Comparison of ENCODE assay signal across 6 cellular contexts in the genomic region with DNA sequence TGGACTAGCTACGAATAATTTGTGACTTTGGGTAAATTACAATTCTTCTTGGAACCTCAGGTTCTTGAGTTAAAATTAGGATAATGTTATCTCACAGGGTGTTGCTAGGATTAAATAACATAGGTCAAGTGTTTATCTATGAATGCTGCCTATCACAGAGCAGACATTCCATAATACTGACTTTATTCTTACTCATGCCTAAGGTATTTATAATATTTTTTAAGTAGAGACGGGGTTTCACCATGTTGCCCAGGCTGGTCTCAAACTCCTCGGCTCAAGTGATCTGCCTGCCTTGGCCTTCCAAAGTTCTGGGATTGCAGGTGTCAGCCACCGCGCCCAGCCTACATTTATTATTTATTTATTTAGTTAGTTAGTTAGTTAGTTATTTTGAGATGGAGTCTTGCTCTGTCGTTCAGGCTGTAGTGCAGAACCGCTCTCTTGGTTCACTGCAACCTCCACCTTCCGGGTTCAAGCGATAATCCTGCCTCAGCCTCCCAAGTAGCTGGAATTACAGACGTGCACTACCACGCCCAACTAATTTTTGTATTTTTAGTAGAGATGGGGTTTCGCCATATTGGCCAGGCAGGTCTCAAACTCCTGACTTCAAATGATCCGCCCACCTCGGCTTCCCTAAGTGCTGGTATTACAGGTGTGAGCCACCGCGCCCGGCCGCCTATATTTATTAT. TPM values are rescaled to one million over a fixed set of nuclear protein-coding genes. Genes with fewer than 3 reads are reported as not detected.
DNase-seq lines count a peak whose midpoint lies in the region; ATAC-seq and TF ChIP-seq lines count a peak whose summit lies in the region.

No MANE protein-coding gene starts in this region.

- H3K4me3 Mint-ChIP-seq in natural killer cell treated with Interleukin-12 subunit alpha and Interleukin-12 subunit beta and Interleukin-15 and Interleukin-18, amount 100 ng/mL, for 72 hours = peak overlapping the region; percentile 92

- TF ChIP-seq CTCF in HEK293 (tag by site-specific recombination; IDR thresholded peaks at IDR 0.05) (no peak), astrocyte of the spinal cord (IDR thresholded peaks at IDR 0.05; ENCODE audit: low read depth, low read length) (no peak)

- no peaks in the 10 kb centered on the region for H3K9me3 Mint-ChIP-seq in natural killer cell treated with Interleukin-12 subunit alpha and Interleukin-12 subunit beta and Interleukin-15 and Interleukin-18, amount 100 ng/mL, for 72 hours

- POLR2A ChIA-PET in HEK293 (lab: Yijun Ruan, JAX) = interaction anchor here (0.6 to 1.8 kb wide), 8 partner anchors 8 to 1184 kb away, joined by 3 to 13 read pairs (median 5); a partner anchor contains a TSS

- DNase-seq in astrocyte of the spinal cord (ENCODE audit: low read depth, low spot score) (peak; percentile 63), COR-L47 (lab: John Stamatoyannopoulos, UW) (no peak)
- no peak for DNase-seq in natural killer cell treated with Interleukin-12 subunit alpha and Interleukin-12 subunit beta and Interleukin-15 and Interleukin-18, amount 100 ng/mL, for 72 hours (ENCODE audit: low spot score)

- in situ Hi-C loops in astrocyte of the spinal cord (cut with HindIII; ENCODE audit: low sequenced_read_pairs) = no loop called here

- peaks cover 45 to 57% of the 10 kb centered on the region in 2 donors for H3K4me1 Mint-ChIP-seq in natural killer cell treated with Interleukin-12 subunit alpha and Interleukin-12 subunit beta and Interleukin-15 and Interleukin-18, amount 100 ng/mL, for 72 hours (ENCODE audit: low read depth in 2 of 2)

- H3K27ac Mint-ChIP-seq in natural killer cell treated with Interleukin-12 subunit alpha and Interleukin-12 subunit beta and Interleukin-15 and Interleukin-18, amount 100 ng/mL, for 72 hours = peak overlapping the region; percentile 99 to 100

- peak overlapping the region; percentile 81 for H3K4me3 ChIP-seq in HEK293 (ENCODE audit: low read depth, low read length)
- peak overlapping the region; percentile 98 for H3K4me3 ChIP-seq in astrocyte of the spinal cord (ENCODE audit: low read depth, low read length)

- H3K27me3 Mint-ChIP-seq in natural killer cell treated with Interleukin-12 subunit alpha and Interleukin-12 subunit beta and Interleukin-15 and Interleukin-18, amount 100 ng/mL, for 72 hours = no peaks in the 10 kb centered on the region

- ATAC-seq in natural killer cell treated with Interleukin-12 subunit alpha and Interleukin-12 subunit beta and Interleukin-15 and Interleukin-18, amount 100 ng/mL, for 72 hours = no peak
- no peak for ATAC-seq in GM19452 (IDR thresholded peaks at IDR 0.05; ENCODE audit: unreplicated experiment)
- ATAC-seq in GM18909 (IDR thresholded peaks at IDR 0.05; ENCODE audit: poor library complexity, unreplicated experiment) = no peak

- peak overlapping the region; percentile 37; the same call in 1 of the 2 replicates for H3K27ac ChIP-seq in HEK293 (ENCODE audit: extremely low read depth, low read depth, low read length)

- CTCF ChIA-PET in HEK293 (lab: Yijun Ruan, JAX) = interaction anchor here (0.5 to 1.0 kb wide), 2 partner anchors 13 to 288 kb away, joined by 4 to 5 read pairs; no protein-coding TSS in a partner anchor

- H3K36me3 ChIP-seq in HEK293 (ENCODE audit: control insufficient read depth in 2 of 2, insufficient read depth in 1 of 2, low read length in 2 of 2) = no peaks in the 10 kb centered on the region

- H3K4me1 ChIP-seq in HEK293 (ENCODE audit: control insufficient read depth, insufficient read depth, low read length) = no peaks in the 10 kb centered on the region

- H3K36me3 Mint-ChIP-seq in natural killer cell treated with Interleukin-12 subunit alpha and Interleukin-12 subunit beta and Interleukin-15 and Interleukin-18, amount 100 ng/mL, for 72 hours = no peaks in the 10 kb centered on the region

- no peaks in the 10 kb centered on the region for H3K9me3 ChIP-seq in HEK293 (ENCODE audit: control insufficient read depth, insufficient read depth, low read depth, low read length)

TF ChIP-seq in HEK293, 187 proteins besides CTCF, POLR2A, EP300 and RAD21:
- 0 out of 2 replicates have a peak, but pooled peaks have one; percentile 6 for TF ChIP-seq ZNF341 (tag by site-specific recombination; IDR thresholded peaks at IDR 0.05; ENCODE audit: low read depth)
- no peak for TF ChIP-seq ZNF221 (tag by site-specific recombination; IDR thresholded peaks at IDR 0.05; ENCODE audit: borderline replicate concordance)
- no peak for TF ChIP-seq ZNF571 (tag by site-specific recombination; IDR thresholded peaks at IDR 0.05)
- TF ChIP-seq ZNF155 (tag by site-specific recombination; IDR thresholded peaks at IDR 0.05) = no peak
- TF ChIP-seq, protein P1, sequence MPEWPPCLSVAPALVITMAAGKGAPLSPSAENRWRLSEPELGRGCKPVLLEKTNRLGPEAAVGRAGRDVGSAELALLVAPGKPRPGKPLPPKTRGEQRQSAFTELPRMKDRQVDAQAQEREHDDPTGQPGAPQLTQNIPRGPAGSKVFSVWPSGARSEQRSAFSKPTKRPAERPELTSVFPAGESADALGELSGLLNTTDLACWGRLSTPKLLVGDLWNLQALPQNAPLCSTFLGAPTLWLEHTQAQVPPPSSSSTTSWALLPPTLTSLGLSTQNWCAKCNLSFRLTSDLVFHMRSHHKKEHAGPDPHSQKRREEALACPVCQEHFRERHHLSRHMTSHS (tag by site-specific recombination; IDR thresholded peaks at IDR 0.05) = no peak

RNA-seq across cellular contexts. Expression of a gene that starts 0.7 kb away (rescaled TPM):
- total RNA-seq in natural killer cell treated with Interleukin-12 subunit alpha and Interleukin-12 subunit beta and Interleukin-15 and Interleukin-18, amount 100 ng/mL, for 72 hours = 10 to 100 TPM; 53.5 to 55.9 TPM

RNA-seq across cellular contexts. Expression of a gene that starts 3.8 kb away (rescaled TPM):
- total RNA-seq in natural killer cell treated with Interleukin-12 subunit alpha and Interleukin-12 subunit beta and Interleukin-15 and Interleukin-18, amount 100 ng/mL, for 72 hours = 10 to 100 TPM; 59.2 to 72.6 TPM

RNA-seq across cellular contexts. Expression of a gene that starts 56.9 kb away (rescaled TPM):
- 10 to 100 TPM; 25.4 to 41.3 TPM for total RNA-seq in natural killer cell treated with Interleukin-12 subunit alpha and Interleukin-12 subunit beta and Interleukin-15 and Interleukin-18, amount 100 ng/mL, for 72 hours

RNA-seq across cellular contexts. Expression of a gene that starts 57.0 kb away (rescaled TPM):
- total RNA-seq in natural killer cell treated with Interleukin-12 subunit alpha and Interleukin-12 subunit beta and Interleukin-15 and Interleukin-18, amount 100 ng/mL, for 72 hours = 10 to 100 TPM; 29.4 to 36.4 TPM
